In genomic region chr12:109093022-109093918, GRCh38 we compare ENCODE assay signal across 1 cellular context.
TF ChIP-seq lines count a peak whose summit lies in the region.

Gene ALKBH2, minus strand, starts transcription at chr12:109093472. Its CDS starts 686 bp downstream, at chr12:109092786.

TF ChIP-seq in HepG2, 621 proteins besides CTCF, POLR2A, EP300 and RAD21 (continued from another document and continues in another):
- TF ChIP-seq THRA (CRISPR knock-in tag; IDR thresholded peaks at IDR 0.05; ENCODE audit: borderline replicate concordance) (peak; percentile 83), JUN (CRISPR knock-in tag; IDR thresholded peaks at IDR 0.05) (peak; percentile 77), SRSF9 (IDR thresholded peaks at IDR 0.05; ENCODE audit: borderline replicate concordance, insufficient read depth, low read depth, low read length, poor library complexity, severe bottlenecking) (no peak), RBM39 (IDR thresholded peaks at IDR 0.05; ENCODE audit: low read depth, low read length, poor library complexity, severe bottlenecking) (peak; percentile 47), ZHX2 (IDR thresholded peaks at IDR 0.05; ENCODE audit: low read depth) (peak; percentile 89), ZHX2 (CRISPR knock-in tag; IDR thresholded peaks at IDR 0.05; ENCODE audit: borderline replicate concordance) (no peak), UBTF (CRISPR knock-in tag; IDR thresholded peaks at IDR 0.05) (peak; percentile 65), PTBP1 (IDR thresholded peaks at IDR 0.05; ENCODE audit: low read depth, low read length, poor library complexity, severe bottlenecking) (peak; percentile 83), CSRNP2 (CRISPR knock-in tag; conservative IDR thresholded peaks at IDR 0.05; ENCODE audit: low read depth) (0 out of 2 replicates have a peak, but pooled peaks have one; percentile 68), ZSCAN5A (CRISPR knock-in tag; IDR thresholded peaks at IDR 0.05; ENCODE audit: borderline replicate concordance) (peak; percentile 79; the same call in 1 of the 2 replicates), RBM22 (optimal IDR thresholded peaks at IDR 0.05; ENCODE audit: low read length) (no peak), ATF7 (IDR thresholded peaks at IDR 0.05) (no peak), ATF7 (CRISPR knock-in tag; IDR thresholded peaks at IDR 0.05) (peak; percentile 79), GTF3A (CRISPR knock-in tag; conservative IDR thresholded peaks at IDR 0.05) (no peak), ZNF703 (CRISPR knock-in tag; IDR thresholded peaks at IDR 0.05; ENCODE audit: borderline replicate concordance) (no peak), E2F1 (CRISPR knock-in tag; IDR thresholded peaks at IDR 0.05) (0 out of 2 replicates have a peak, but pooled peaks have one; percentile 78), ZNF674 (CRISPR knock-in tag; IDR thresholded peaks at IDR 0.05; ENCODE audit: low read depth) (no peak), FOXP4 (CRISPR knock-in tag; IDR thresholded peaks at IDR 0.05) (peak; percentile 53; the same call in 1 of the 2 replicates), KLF6 (CRISPR knock-in tag; IDR thresholded peaks at IDR 0.05) (peak; percentile 96; the same call in 1 of the 2 replicates), ZNF710 (CRISPR knock-in tag; IDR thresholded peaks at IDR 0.05; ENCODE audit: borderline replicate concordance) (peak; percentile 82; the same call in 1 of the 2 replicates), ZNF235 (CRISPR knock-in tag; IDR thresholded peaks at IDR 0.05; ENCODE audit: borderline replicate concordance) (no peak), SRSF1 (optimal IDR thresholded peaks at IDR 0.05; ENCODE audit: low read depth, low read length) (peak; percentile 62), ZFP1 (CRISPR knock-in tag; IDR thresholded peaks at IDR 0.05) (peak; percentile 57; the same call in 1 of the 2 replicates), KLF12 (CRISPR knock-in tag; IDR thresholded peaks at IDR 0.05; ENCODE audit: borderline replicate concordance) (no peak), CCDC6 (CRISPR knock-in tag; IDR thresholded peaks at IDR 0.05) (peak; percentile 94), REST (IDR thresholded peaks at IDR 0.05; ENCODE audit: borderline replicate concordance in 1 of 2, low read depth in 1 of 2, low read length in 2 of 2) (0 out of 4 replicates have a peak, but pooled peaks of 1 of the 2 experiments have one; percentile 57), THAP11 (CRISPR knock-in tag; IDR thresholded peaks at IDR 0.05) (peak; percentile 91), ZNF556 (CRISPR knock-in tag; IDR thresholded peaks at IDR 0.05; ENCODE audit: borderline replicate concordance) (peak; percentile 68; the same call in 1 of the 2 replicates), MTA3 (CRISPR knock-in tag; IDR thresholded peaks at IDR 0.05) (no peak), ZBTB7B (CRISPR knock-in tag; IDR thresholded peaks at IDR 0.05) (peak; percentile 79), TRIM24 (CRISPR knock-in tag; IDR thresholded peaks at IDR 0.05) (no peak), ZNF776 (CRISPR knock-in tag; IDR thresholded peaks at IDR 0.05) (peak; percentile 96), SNAPC5 (CRISPR knock-in tag; IDR thresholded peaks at IDR 0.05; ENCODE audit: borderline replicate concordance) (peak; percentile 98), TBX2 (CRISPR knock-in tag; IDR thresholded peaks at IDR 0.05; ENCODE audit: borderline replicate concordance) (peak; percentile 90), MED13 (CRISPR knock-in tag; IDR thresholded peaks at IDR 0.05) (peak; percentile 56; the same call in 1 of the 2 replicates)
